Comparison of ENCODE assay signal across 1 cellular context in the genomic region with DNA sequence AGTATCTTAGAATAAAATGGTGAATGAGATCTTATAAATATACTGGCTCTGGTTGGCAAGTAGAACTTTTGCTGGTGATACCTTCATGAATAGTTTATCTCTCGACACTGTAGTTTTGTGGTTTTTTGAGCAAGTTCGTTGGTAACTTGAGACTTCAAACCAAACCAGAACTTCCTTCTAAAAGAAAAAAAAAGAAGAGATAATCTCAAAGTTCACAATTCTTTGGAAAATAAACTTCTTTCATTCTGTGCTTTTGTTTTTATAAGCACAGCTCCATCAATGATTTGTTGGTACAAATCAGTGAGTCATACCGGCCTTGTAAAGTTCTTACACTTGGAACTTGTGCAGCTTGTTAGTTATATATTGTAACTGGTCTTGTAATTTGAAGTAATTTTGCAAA.
TF ChIP-seq lines count a peak whose summit lies in the region.

No MANE protein-coding gene starts in this region.

TF ChIP-seq in H1, 55 proteins besides CTCF, POLR2A, EP300 and RAD21:
- TF ChIP-seq SIN3A (conservative IDR thresholded peaks at IDR 0.05 in 1 of 2, IDR thresholded peaks at IDR 0.05 in 1 of 2; ENCODE audit: low read depth in 1 of 2, low read length in 2 of 2) = no peak
- TF ChIP-seq, protein P1, sequence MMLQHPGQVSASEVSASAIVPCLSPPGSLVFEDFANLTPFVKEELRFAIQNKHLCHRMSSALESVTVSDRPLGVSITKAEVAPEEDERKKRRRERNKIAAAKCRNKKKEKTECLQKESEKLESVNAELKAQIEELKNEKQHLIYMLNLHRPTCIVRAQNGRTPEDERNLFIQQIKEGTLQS (IDR thresholded peaks at IDR 0.05; ENCODE audit: insufficient read depth, low read depth, low read length) = no peak
- TF ChIP-seq TCF12 (IDR thresholded peaks at IDR 0.05; ENCODE audit: low read depth, low read length) = no peak
- TF ChIP-seq POLR2AphosphoS5 (IDR thresholded peaks at IDR 0.05; ENCODE audit: low read depth, low read length) = no peak
- no peak for TF ChIP-seq KDM4A (IDR thresholded peaks at IDR 0.05; ENCODE audit: low read depth, low read length, severe bottlenecking)
- no peak for TF ChIP-seq MAFK (IDR thresholded peaks at IDR 0.05; ENCODE audit: low read depth, low read length)
- TF ChIP-seq FOSL1 (IDR thresholded peaks at IDR 0.05; ENCODE audit: insufficient read depth, low read depth, low read length) = no peak
- TF ChIP-seq, protein P2, sequence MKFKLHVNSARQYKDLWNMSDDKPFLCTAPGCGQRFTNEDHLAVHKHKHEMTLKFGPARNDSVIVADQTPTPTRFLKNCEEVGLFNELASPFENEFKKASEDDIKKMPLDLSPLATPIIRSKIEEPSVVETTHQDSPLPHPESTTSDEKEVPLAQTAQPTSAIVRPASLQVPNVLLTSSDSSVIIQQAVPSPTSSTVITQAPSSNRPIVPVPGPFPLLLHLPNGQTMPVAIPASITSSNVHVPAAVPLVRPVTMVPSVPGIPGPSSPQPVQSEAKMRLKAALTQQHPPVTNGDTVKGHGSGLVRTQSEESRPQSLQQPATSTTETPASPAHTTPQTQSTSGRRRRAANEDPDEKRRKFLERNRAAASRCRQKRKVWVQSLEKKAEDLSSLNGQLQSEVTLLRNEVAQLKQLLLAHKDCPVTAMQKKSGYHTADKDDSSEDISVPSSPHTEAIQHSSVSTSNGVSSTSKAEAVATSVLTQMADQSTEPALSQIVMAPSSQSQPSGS (IDR thresholded peaks at IDR 0.05; ENCODE audit: low read length) = no peak
- TF ChIP-seq SP4 (IDR thresholded peaks at IDR 0.05; ENCODE audit: low read length) = no peak
- no peak for TF ChIP-seq EZH2 (IDR thresholded peaks at IDR 0.05; ENCODE audit: low read depth, low read length, severe bottlenecking)
- no peak for TF ChIP-seq TEAD4 (IDR thresholded peaks at IDR 0.05; ENCODE audit: low read depth, low read length)
TF ChIP-seq in H1: peak in this region for 0.
